10 cellular contexts compared by ENCODE assay signal in the genomic region with DNA sequence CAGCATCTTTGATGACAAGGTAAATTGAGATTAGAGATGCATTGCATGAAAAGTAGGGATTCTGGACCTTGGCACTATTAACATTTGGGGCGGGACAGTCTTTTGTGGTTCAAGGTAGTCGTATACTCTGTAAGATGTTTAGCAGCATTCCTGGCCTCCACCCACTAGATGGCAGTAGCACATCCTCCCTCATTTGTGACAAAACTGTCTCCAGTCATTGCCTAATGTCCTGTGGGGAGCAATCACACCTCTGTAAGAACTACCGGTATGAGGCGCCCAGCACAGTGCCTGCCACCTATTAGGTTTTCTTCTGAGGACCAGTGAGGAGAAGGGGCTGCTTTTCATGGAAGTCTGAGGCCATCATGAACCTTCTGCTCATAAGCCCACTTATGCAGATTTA.
DNase-seq lines count a peak whose midpoint lies in the region; TF ChIP-seq lines count a peak whose summit lies in the region.
"Had no signal": no experiment of that assay in that cellular context is flagged by ENCODE, and none has a peak within 500 bp of the region (broad histone marks: within the 10 kb centered on the region; RNA-seq: fewer than 3 reads in every experiment).

No MANE protein-coding gene starts in this region.

- H3K9me3 Mint-ChIP-seq in activated naive CD4-positive, alpha-beta T cell treated with anti-CD3 and anti-CD28 coated beads for 36 hours, result peaks cover 15% of the 10 kb centered on the region
- peaks cover 1% of the 10 kb centered on the region for H3K9me3 Mint-ChIP-seq in endodermal cell

- H3K4me3 ChIP-seq in endodermal cell (ENCODE audit: low read length), result no peak overlapping the region
- no peak overlapping the region for H3K4me3 ChIP-seq in thyroid gland (replicated peaks in 1 of 3)
- no peak overlapping the region for H3K4me3 ChIP-seq in tibial nerve
- H3K4me3 ChIP-seq: transverse colon had no signal

- CTCF ChIA-PET in activated naive CD4-positive, alpha-beta T cell treated with anti-CD3 and anti-CD28 coated beads for 36 hours (lab: Charles Lee), result no interaction called here

- peak; percentile 14 for DNase-seq in activated naive CD4-positive, alpha-beta T cell treated with anti-CD3 and anti-CD28 coated beads for 36 hours
- DNase-seq in activated naive CD4-positive, alpha-beta T cell (lab: John Stamatoyannopoulos, UW), result no peak
- DNase-seq in endodermal cell, result peak; percentile 74
- peak; percentile 8 to 10 for DNase-seq in thyroid gland
- DNase-seq in stimulated activated naive CD4-positive, alpha-beta T cell treated with Interleukin-2 at 50 U/mL for 16 hours (lab: John Stamatoyannopoulos, UW), result no peak
- DNase-seq in GF-D8 (lab: John Stamatoyannopoulos, UW), result no peak
- no peak for DNase-seq in tibial nerve (ENCODE audit: low spot score in 2 of 2)
- DNase-seq: foreskin melanocyte, transverse colon had no signal

- TF ChIP-seq EP300 in tibial nerve (IDR thresholded peaks at IDR 0.05), result no peak

- no peaks in the 10 kb centered on the region for H3K36me3 Mint-ChIP-seq in activated naive CD4-positive, alpha-beta T cell treated with anti-CD3 and anti-CD28 coated beads for 36 hours (ENCODE audit: low read depth)
- H3K36me3 Mint-ChIP-seq in endodermal cell (ENCODE audit: low read depth), result no peaks in the 10 kb centered on the region

- TF ChIP-seq POLR2A in thyroid gland (IDR thresholded peaks at IDR 0.05) (no peak), tibial nerve (IDR thresholded peaks at IDR 0.05) (no peak)

- no peak overlapping the region for H3K9ac ChIP-seq in endodermal cell (ENCODE audit: extremely low read depth, low read length, poor library complexity, severe bottlenecking)

- 86 to 91% methylated on average over 2 to 4 of the region's 4 CpGs for WGBS in endodermal cell (ENCODE audit: insufficient coverage in 1 of 2, insufficient read length in 1 of 2), 2 experiments
- WGBS in thyroid gland, 2 donors, result 73 to 87% methylated on average over 4 of the region's 4 CpGs
- 78 to 90% methylated on average over 3 to 4 of the region's 4 CpGs for WGBS in tibial nerve, 2 donors

- TF ChIP-seq CTCF in LNCAP (IDR thresholded peaks at IDR 0.05) (peak; percentile 51), endodermal cell (conservative IDR thresholded peaks at IDR 0.05) (peak; percentile 69), thyroid gland (IDR thresholded peaks at IDR 0.05) (peak in 4 of 6 experiments; percentile 11 to 43 (median 26)), tibial nerve (IDR thresholded peaks at IDR 0.05) (no peak)

- H3K4me1 ChIP-seq in endodermal cell (ENCODE audit: control insufficient read depth, insufficient read depth, low read length) (no peaks in the 10 kb centered on the region), thyroid gland (no peaks in the 10 kb centered on the region), tibial nerve (no peaks in the 10 kb centered on the region)
- H3K4me1 ChIP-seq: transverse colon had no signal

- H3K4me1 Mint-ChIP-seq in activated naive CD4-positive, alpha-beta T cell treated with anti-CD3 and anti-CD28 coated beads for 36 hours (ENCODE audit: low read depth), result no peaks in the 10 kb centered on the region
- H3K4me1 Mint-ChIP-seq in endodermal cell, result peaks cover 15% of the 10 kb centered on the region

- H3K27ac ChIP-seq in endodermal cell (ENCODE audit: low read depth, low read length) (no peak overlapping the region), thyroid gland (no peak overlapping the region), tibial nerve (no peak overlapping the region)
- H3K27ac ChIP-seq: transverse colon had no signal

- H3K27me3 Mint-ChIP-seq in activated naive CD4-positive, alpha-beta T cell treated with anti-CD3 and anti-CD28 coated beads for 36 hours (ENCODE audit: low read depth), result no peaks in the 10 kb centered on the region
- H3K27me3 Mint-ChIP-seq in endodermal cell (ENCODE audit: insufficient read depth), result no peaks in the 10 kb centered on the region

- intact Hi-C loops in activated naive CD4-positive, alpha-beta T cell treated with anti-CD3 and anti-CD28 coated beads for 36 hours (cut with micrococcal nuclease), result no loop called here
- intact Hi-C loops in thyroid gland (cut with DNase I), result no loop called here

- H3K27ac Mint-ChIP-seq in activated naive CD4-positive, alpha-beta T cell treated with anti-CD3 and anti-CD28 coated beads for 36 hours, result no peak overlapping the region
- H3K27ac Mint-ChIP-seq in endodermal cell, result no peak overlapping the region

- H3K4me3 Mint-ChIP-seq in activated naive CD4-positive, alpha-beta T cell treated with anti-CD3 and anti-CD28 coated beads for 36 hours, result no peak overlapping the region
- H3K4me3 Mint-ChIP-seq in endodermal cell, result no peak overlapping the region

- H3K27me3 ChIP-seq in endodermal cell (ENCODE audit: control insufficient read depth, insufficient read depth, low read length, poor library complexity, severe bottlenecking) (no peaks in the 10 kb centered on the region), thyroid gland (no peaks in the 10 kb centered on the region), tibial nerve (no peaks in the 10 kb centered on the region)
- H3K27me3 ChIP-seq: transverse colon had no signal

- H3K9me3 ChIP-seq in endodermal cell (ENCODE audit: control insufficient read depth, low read length), result no peaks in the 10 kb centered on the region
- H3K9me3 ChIP-seq in thyroid gland, result no peaks in the 10 kb centered on the region
- no peaks in the 10 kb centered on the region for H3K9me3 ChIP-seq in tibial nerve
- H3K9me3 ChIP-seq: transverse colon had no signal

- H3K36me3 ChIP-seq in endodermal cell (ENCODE audit: control insufficient read depth, insufficient read depth, low read length) (no peaks in the 10 kb centered on the region), thyroid gland (no peaks in the 10 kb centered on the region), tibial nerve (no peaks in the 10 kb centered on the region)
- H3K36me3 ChIP-seq: transverse colon had no signal

Comparison
In these comparisons a context has a peak if more than half of its experiments do, and no peak if none do; other contexts are left out.
1. DNase-seq: peak in activated naive CD4-positive, alpha-beta T cell treated with anti-CD3 and anti-CD28 coated beads for 36 hours (single experiment), endodermal cell (single experiment) and thyroid gland (2 of 2); none in activated naive CD4-positive, alpha-beta T cell (0 of 4), stimulated activated naive CD4-positive, alpha-beta T cell treated with Interleukin-2 at 50 U/mL for 16 hours (single experiment), GF-D8 (single experiment) and tibial nerve (0 of 2).
2. CTCF ChIP-seq: peak in LNCAP (single experiment), endodermal cell (single experiment) and thyroid gland (4 of 6); none in tibial nerve (0 of 5).